ENCODE assay signal across 1 cellular context in the genomic region with DNA sequence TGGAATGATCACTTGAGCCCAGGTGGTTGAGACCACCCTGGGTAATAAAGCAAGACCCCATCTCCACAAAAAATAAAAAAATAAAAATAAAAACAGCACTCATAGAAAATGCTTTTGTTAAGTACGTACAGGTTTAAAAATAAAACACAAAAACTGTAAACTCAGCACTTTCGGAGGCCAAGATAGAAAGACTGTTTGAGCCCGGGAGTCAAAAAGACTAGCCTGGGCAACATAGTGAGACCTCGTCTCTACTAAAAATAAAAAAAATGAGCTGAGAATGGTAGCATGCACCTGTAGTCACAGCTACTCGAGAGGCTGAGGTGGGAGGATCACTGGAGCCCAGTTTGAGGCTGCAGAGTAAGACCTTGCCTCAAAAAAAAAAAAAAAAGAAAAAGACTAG.
A peak's percentile ranks its signal among the peaks of the same experiment; 100 is the strongest.
TF ChIP-seq lines count a peak whose summit lies in the region.

No MANE protein-coding gene starts in this region.

TF ChIP-seq in IMR-90, 13 proteins besides CTCF, POLR2A, EP300 and RAD21:
- TF ChIP-seq MAFK (IDR thresholded peaks at IDR 0.05; ENCODE audit: low read depth, low read length) (peak; percentile 93), SMC3 (IDR thresholded peaks at IDR 0.05; ENCODE audit: low read depth, low read length) (no peak)
